ENCODE assay signal across 14 cellular contexts in genomic region chr4:156329779-156330178, GRCh38.
DNase-seq lines count a peak whose midpoint lies in the region; ATAC-seq and TF ChIP-seq lines count a peak whose summit lies in the region.
"Had no signal": no experiment of that assay in that cellular context is flagged by ENCODE, and none has a peak within 500 bp of the region (broad histone marks: within the 10 kb centered on the region; RNA-seq: fewer than 3 reads in every experiment).

No MANE protein-coding gene starts in this region.

- DNase-seq in HT1080 (ENCODE audit: low read depth) (peak; percentile 13), OCI-M1 (lab: John Stamatoyannopoulos, UW) (peak; percentile 88), epithelial cell of esophagus (ENCODE audit: low read depth) (peak; percentile 36), pons (ENCODE audit: low spot score) (peak; percentile 5), Calu3 (no peak), DMS79 (lab: John Stamatoyannopoulos, UW) (no peak), amniotic stem cell (lab: John Stamatoyannopoulos, UW) (no peak)
- DNase-seq in activated naive CD4-positive, alpha-beta T cell treated with anti-CD3 and anti-CD28 coated beads, Interleukin-2, amount 50 U/mL, for 72 hours (ENCODE audit: low spot score in 2 of 2): no peak
- DNase-seq: activated B cell treated with CpG ODN at 0.5 μM for 24 hours; activated effector memory CD4-positive, alpha-beta T cell treated with anti-CD3 and anti-CD28 coated beads, Interleukin-2, amount 50 U/mL, for 16 hours; DMS53; NCI-H1105; NCI-H2171 treated with DMSO at 0.1 percent for 48 hours; stimulated activated naive CD4-positive, alpha-beta T cell had no signal

- H3K27me3 Mint-ChIP-seq in Calu3 (ENCODE audit: unreplicated experiment): no peaks in the 10 kb centered on the region
- H3K27me3 Mint-ChIP-seq: activated B cell treated with CpG ODN at 0.5 μM for 24 hours had no signal

- intact Hi-C loops in Calu3 (cut with micrococcal nuclease; ENCODE audit: unreplicated experiment): no loop called here

- CTCF ChIA-PET in Calu3 (lab: Charles Lee): no interaction called here

- H3K4me3 ChIP-seq in epithelial cell of esophagus (ENCODE audit: low read length): no peak overlapping the region

- H3K4me1 Mint-ChIP-seq in Calu3 (ENCODE audit: low read depth, unreplicated experiment): no peaks in the 10 kb centered on the region
- H3K4me1 Mint-ChIP-seq: activated B cell treated with CpG ODN at 0.5 μM for 24 hours had no signal

- H3K4me3 Mint-ChIP-seq in Calu3 (ENCODE audit: low read depth, unreplicated experiment): no peak overlapping the region
- H3K4me3 Mint-ChIP-seq: activated B cell treated with CpG ODN at 0.5 μM for 24 hours had no signal

- BruUV-seq in Calu3 (replicated peaks; lab: Mats Ljungman, UMichigan): no TSS peak

- no peaks in the 10 kb centered on the region for H3K36me3 Mint-ChIP-seq in Calu3 (ENCODE audit: insufficient read depth, unreplicated experiment)
- no peaks in the 10 kb centered on the region for H3K36me3 Mint-ChIP-seq in activated naive CD4-positive, alpha-beta T cell treated with anti-CD3 and anti-CD28 coated beads, Interleukin-2, amount 50 U/mL, for 72 hours

- H3K9me3 Mint-ChIP-seq in Calu3 (ENCODE audit: low read depth, unreplicated experiment): no peaks in the 10 kb centered on the region
- no peaks in the 10 kb centered on the region for H3K9me3 Mint-ChIP-seq in activated naive CD4-positive, alpha-beta T cell treated with anti-CD3 and anti-CD28 coated beads, Interleukin-2, amount 50 U/mL, for 72 hours

- ATAC-seq in activated naive CD4-positive, alpha-beta T cell treated with anti-CD3 and anti-CD28 coated beads, Interleukin-2, amount 50 U/mL, for 72 hours: no peak

- TF ChIP-seq CTCF in epithelial cell of esophagus (IDR thresholded peaks at IDR 0.05; ENCODE audit: insufficient read depth, low read depth, low read length, missing control alignments) (no peak), Calu3 (IDR thresholded peaks at IDR 0.05; ENCODE audit: unreplicated experiment) (no peak)

- H3K27ac Mint-ChIP-seq in Calu3 (ENCODE audit: unreplicated experiment): no peak overlapping the region
- no peak overlapping the region for H3K27ac Mint-ChIP-seq in activated naive CD4-positive, alpha-beta T cell treated with anti-CD3 and anti-CD28 coated beads, Interleukin-2, amount 50 U/mL, for 72 hours
- H3K27ac Mint-ChIP-seq: activated B cell treated with CpG ODN at 0.5 μM for 24 hours had no signal

Comparison
In these comparisons a context has a peak if more than half of its experiments do, and no peak if none do; other contexts are left out.
1. DNase-seq: peak in HT1080 (single experiment), OCI-M1 (single experiment), epithelial cell of esophagus (single experiment) and pons (single experiment); none in Calu3 (single experiment), DMS79 (single experiment), amniotic stem cell (single experiment) and activated naive CD4-positive, alpha-beta T cell treated with anti-CD3 and anti-CD28 coated beads, Interleukin-2, amount 50 U/mL, for 72 hours (0 of 2).